Comparison of ENCODE assay signal across 8 cellular contexts in genomic region chr4:127479031-127479622, GRCh38.
DNase-seq lines count a peak whose midpoint lies in the region; ATAC-seq and TF ChIP-seq lines count a peak whose summit lies in the region.

No MANE protein-coding gene starts in this region.

- peak; percentile 68 for TF ChIP-seq CTCF in MM.1S (IDR thresholded peaks at IDR 0.05; ENCODE audit: low read length)
- TF ChIP-seq CTCF in lung (IDR thresholded peaks at IDR 0.05; ENCODE audit: control extremely low read depth, extremely low read depth) = no peak
- no peak for TF ChIP-seq CTCF in omental fat pad (IDR thresholded peaks at IDR 0.05)

- H3K4me3 ChIP-seq in MM.1S (ENCODE audit: low read length) (no peak overlapping the region), lung (no peak overlapping the region)

- H3K9ac ChIP-seq in MM.1S (ENCODE audit: low read length) = no peak overlapping the region

- no peak overlapping the region for H2AFZ ChIP-seq in MM.1S (ENCODE audit: low read length)

- peak in 2 of 3 experiments; percentile 3 to 65 for DNase-seq in NCI-H1417 (lab: John Stamatoyannopoulos, UW)
- DNase-seq in NCI-H1417 treated with DMSO at 0.1 percent for 48 hours (lab: John Stamatoyannopoulos, UW) = no peak
- DNase-seq in MM.1S = peak; percentile 50
- peak; percentile 23 for DNase-seq in amniotic stem cell (lab: John Stamatoyannopoulos, UW)
- DNase-seq in lung (ENCODE audit: low spot score) = no peak
- no peak for DNase-seq in omental fat pad (ENCODE audit: low spot score)
- DNase-seq in islet precursor cell = no peak

- no peaks in the 10 kb centered on the region for H3K4me1 ChIP-seq in MM.1S (ENCODE audit: low read length)
- H3K4me1 ChIP-seq in lung (ENCODE audit: control insufficient read depth in 2 of 2, insufficient read depth in 2 of 2, low read length in 2 of 2) = no peaks in the 10 kb centered on the region

- H3K27ac ChIP-seq in MM.1S (ENCODE audit: low read length) (no peak overlapping the region), lung (ENCODE audit: low read depth in 1 of 2, low read length in 1 of 2) (no peak overlapping the region)

- no peaks in the 10 kb centered on the region for H3K27me3 ChIP-seq in MM.1S (replicated peaks; ENCODE audit: insufficient read depth, low read length)
- no peaks in the 10 kb centered on the region for H3K27me3 ChIP-seq in lung (ENCODE audit: control insufficient read depth, insufficient read depth)

- H3F3A ChIP-seq in MM.1S (ENCODE audit: insufficient read depth, low read length) = no peaks in the 10 kb centered on the region

- H3K9me3 ChIP-seq in MM.1S (replicated peaks; ENCODE audit: insufficient read depth, low read length) (no peaks in the 10 kb centered on the region), lung (ENCODE audit: control insufficient read depth in 2 of 2, insufficient read depth in 1 of 2, low read length in 1 of 2) (no peaks in the 10 kb centered on the region)

- H3K36me3 ChIP-seq in MM.1S (replicated peaks; ENCODE audit: insufficient read depth, low read length) (no peaks in the 10 kb centered on the region), lung (ENCODE audit: control insufficient read depth in 2 of 2, insufficient read depth in 2 of 2, low read length in 2 of 2) (no peaks in the 10 kb centered on the region)

- no peaks in the 10 kb centered on the region for H4K20me1 ChIP-seq in MM.1S (ENCODE audit: insufficient read depth, low read length)

- no peak overlapping the region for H3K4me2 ChIP-seq in MM.1S (ENCODE audit: low read depth, low read length)

- no peaks in the 10 kb centered on the region for H3K9me2 ChIP-seq in MM.1S (replicated peaks; ENCODE audit: insufficient read depth, low read length)

- no peaks in the 10 kb centered on the region for H3K79me2 ChIP-seq in MM.1S (ENCODE audit: low read length)

- ATAC-seq in lung (ENCODE audit: insufficient read depth, low FRiP score) (peak; percentile 53), omental fat pad (ENCODE audit: low FRiP score) (no peak), HG03432 (IDR thresholded peaks at IDR 0.05; ENCODE audit: unreplicated experiment) (no peak)

Comparison
In these comparisons a context has a peak if more than half of its experiments do, and no peak if none do; other contexts are left out.
1. DNase-seq: peak in NCI-H1417 (2 of 3), MM.1S (single experiment) and amniotic stem cell (single experiment); none in NCI-H1417 treated with DMSO at 0.1 percent for 48 hours (single experiment), lung (single experiment), omental fat pad (single experiment) and islet precursor cell (single experiment).